ENCODE assay signal across 15 cellular contexts in genomic region chr16:24537474-24538337, GRCh38. TPM values are rescaled to one million over a fixed set of nuclear protein-coding genes. Genes with fewer than 3 reads are reported as not detected.
DNase-seq lines count a peak whose midpoint lies in the region; ATAC-seq and TF ChIP-seq lines count a peak whose summit lies in the region.
"Had no signal": no experiment of that assay in that cellular context is flagged by ENCODE, and none has a peak within 500 bp of the region (broad histone marks: within the 10 kb centered on the region; RNA-seq: fewer than 3 reads in every experiment).

No MANE protein-coding gene starts in this region.

- H3K4me2 ChIP-seq in hepatocyte, result no peak overlapping the region

- H3K9me3 ChIP-seq in upper lobe of right lung, result no peaks in the 10 kb centered on the region
- no peaks in the 10 kb centered on the region for H3K9me3 ChIP-seq in hepatocyte (ENCODE audit: low read depth)

- peak; percentile 5 for DNase-seq in AG08396 (ENCODE audit: low spot score)
- peak; percentile 36 for DNase-seq in COLO829 (ENCODE audit: low spot score)
- peak; percentile 87 for DNase-seq in RPMI7951 (ENCODE audit: low read depth)
- no peak for DNase-seq in glutamatergic neuron
- DNase-seq in upper lobe of right lung, result no peak
- no peak for DNase-seq in hepatocyte (ENCODE audit: low spot score)
- DNase-seq in NCI-H69 (lab: John Stamatoyannopoulos, UW), result no peak
- DNase-seq: caudate nucleus; DMS153; H9; NCI-H1930; stimulated activated CD4-positive, alpha-beta T cell treated with anti-CD3 and anti-CD28 coated beads, Interleukin-4, amount 100 ng/mL, for 1 hour; stimulated activated naive CD8-positive, alpha-beta T cell treated with anti-CD3 and anti-CD28 coated beads, Interleukin-15, Interleukin-2, amounts not matched to agents 100 U/mL and 50 U/mL, for 24 hours; T-helper 9 cell had no signal

- peaks cover 7% of the 10 kb centered on the region for H3K9me3 Mint-ChIP-seq in glutamatergic neuron (ENCODE audit: unreplicated experiment)

- TF ChIP-seq CTCF in glutamatergic neuron (IDR thresholded peaks at IDR 0.05; ENCODE audit: partially characterized antibody, unreplicated experiment) (no peak), upper lobe of right lung (IDR thresholded peaks at IDR 0.05) (no peak), hepatocyte (IDR thresholded peaks at IDR 0.05; ENCODE audit: poor library complexity) (no peak)

- H3K4me3 Mint-ChIP-seq in glutamatergic neuron (ENCODE audit: unreplicated experiment), result peak overlapping the region; percentile 15

- H3K4me3 ChIP-seq in upper lobe of right lung, result no peak overlapping the region
- no peak overlapping the region for H3K4me3 ChIP-seq in hepatocyte

- H4K20me1 ChIP-seq in hepatocyte (ENCODE audit: insufficient read depth, poor library complexity, severe bottlenecking), result peaks cover 28% of the 10 kb centered on the region

- peaks cover 14% of the 10 kb centered on the region for H3K4me1 ChIP-seq in upper lobe of right lung
- H3K4me1 ChIP-seq in hepatocyte (ENCODE audit: insufficient read depth), result no peaks in the 10 kb centered on the region

- no peak overlapping the region for H3K27ac ChIP-seq in upper lobe of right lung
- H3K27ac ChIP-seq in hepatocyte, result no peak overlapping the region

- no peaks in the 10 kb centered on the region for H3K9me2 ChIP-seq in hepatocyte (replicated peaks; ENCODE audit: insufficient read depth)

- no peak overlapping the region for H2AFZ ChIP-seq in hepatocyte

- peak overlapping the region; percentile 12 for H3K27ac Mint-ChIP-seq in glutamatergic neuron (ENCODE audit: unreplicated experiment)

- H3K27me3 Mint-ChIP-seq in glutamatergic neuron (ENCODE audit: unreplicated experiment), result peaks cover 7% of the 10 kb centered on the region
- H3K27me3 Mint-ChIP-seq: progenitor cell of endocrine pancreas had no signal

- peaks cover 32% of the 10 kb centered on the region for H3K79me2 ChIP-seq in hepatocyte

- H3K27me3 ChIP-seq in upper lobe of right lung (no peaks in the 10 kb centered on the region), hepatocyte (no peaks in the 10 kb centered on the region)

- intact Hi-C loops in upper lobe of right lung (cut with DNase I), result no loop called here

- H3K4me1 Mint-ChIP-seq in glutamatergic neuron (ENCODE audit: low read depth, unreplicated experiment), result peaks cover 8% of the 10 kb centered on the region

- no peaks in the 10 kb centered on the region for H3K36me3 Mint-ChIP-seq in glutamatergic neuron (ENCODE audit: unreplicated experiment)

- ATAC-seq in upper lobe of right lung, result no peak
- ATAC-seq: stimulated activated naive CD8-positive, alpha-beta T cell treated with anti-CD3 and anti-CD28 coated beads, Interleukin-15, Interleukin-2, amounts not matched to agents 100 U/mL and 50 U/mL, for 24 hours had no signal

- WGBS in hepatocyte (ENCODE audit: low lambda C conversion rate, missing lambda C conversion rate), result 79% methylated on average over 16 of the region's 16 CpGs

- H3K36me3 ChIP-seq in upper lobe of right lung (no peaks in the 10 kb centered on the region), hepatocyte (replicated peaks; ENCODE audit: insufficient read depth, low read depth) (no peaks in the 10 kb centered on the region)

RNA-seq across cellular contexts. Expression of gene RBBP6, which starts 1.7 kb away (rescaled TPM):
- total RNA-seq in RPMI7951 (2014; rRNA removed; shearing (Covaris generic)), result 18.1 and 22.7 TPM in 2 replicates
- total RNA-seq in glutamatergic neuron (ENCODE audit: unreplicated experiment), result 56.9 TPM
- 43.8 TPM for total RNA-seq in upper lobe of right lung
- total RNA-seq in hepatocyte, result 41.4 and 43.7 TPM in 2 replicates
- 45.6 and 62.1 TPM in 2 replicates for polyA plus RNA-seq in hepatocyte

Comparison
In these comparisons a context has a peak if more than half of its experiments do, and no peak if none do; other contexts are left out.
1. DNase-seq: peak in AG08396 (single experiment), COLO829 (single experiment) and RPMI7951 (single experiment); none in glutamatergic neuron (single experiment), upper lobe of right lung (single experiment), hepatocyte (single experiment) and NCI-H69 (single experiment).